8 cellular contexts compared by ENCODE assay signal in the genomic region with DNA sequence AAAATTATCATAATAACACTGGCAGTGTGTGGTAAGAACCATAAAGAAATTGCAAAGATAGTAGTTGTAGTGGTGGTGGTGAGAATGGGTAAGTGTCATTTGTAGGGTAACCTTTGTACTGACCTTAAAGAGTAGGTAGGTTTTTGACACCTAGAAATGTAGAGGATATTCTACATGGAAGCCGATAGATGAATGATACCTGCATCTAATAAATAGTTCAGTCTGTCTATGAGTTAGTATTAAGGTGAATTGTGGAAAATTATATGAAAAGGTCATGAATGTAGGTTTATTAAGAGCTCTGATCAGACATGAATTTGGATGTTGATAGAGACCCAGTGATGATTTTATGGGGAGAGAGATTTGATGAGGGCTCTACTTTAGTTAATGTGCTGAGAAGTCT.
"Had no signal": no experiment of that assay in that cellular context is flagged by ENCODE, and none has a peak within 500 bp of the region (broad histone marks: within the 10 kb centered on the region; RNA-seq: fewer than 3 reads in every experiment).

No MANE protein-coding gene starts in this region.

- H3K27ac ChIP-seq: GM23248 had no signal

- H3K9me3 ChIP-seq: HAP-1 had no signal

- H3K4me3 ChIP-seq: GM23248, GM23338, HAP-1 had no signal

- H3K4me1 ChIP-seq: HAP-1 had no signal

- DNase-seq: GM23248, GOT3, H7, H9, HCEC 1CT, HFFc6 had no signal

- H3K36me3 ChIP-seq: HAP-1 had no signal
